In genomic region chr1:169915150-169915549, GRCh38 we compare ENCODE assay signal across 25 cellular contexts. TPM values are rescaled to one million over a fixed set of nuclear protein-coding genes. Genes with fewer than 3 reads are reported as not detected.
DNase-seq lines count a peak whose midpoint lies in the region; ATAC-seq, FAIRE-seq and TF ChIP-seq lines count a peak whose summit lies in the region.
"Had no signal": no experiment of that assay in that cellular context is flagged by ENCODE, and none has a peak within 500 bp of the region (broad histone marks: within the 10 kb centered on the region; RNA-seq: fewer than 3 reads in every experiment).

No MANE protein-coding gene starts in this region.

- no peaks in the 10 kb centered on the region for H3K36me3 Mint-ChIP-seq in GM23338 (ENCODE audit: low read depth)
- peaks cover 10% of the 10 kb centered on the region for H3K36me3 Mint-ChIP-seq in activated T-helper 17 cell treated with anti-CD3 and anti-CD28 coated beads, Interleukin-2, amount 50 U/mL, for 72 hours (ENCODE audit: low read depth)

- no peak overlapping the region for H3K4me3 Mint-ChIP-seq in GM23338
- peak overlapping the region; percentile 1 for H3K4me3 Mint-ChIP-seq in activated T-helper 17 cell treated with anti-CD3 and anti-CD28 coated beads, Interleukin-2, amount 50 U/mL, for 72 hours
- H3K4me3 Mint-ChIP-seq: activated CD4-positive, alpha-beta memory T cell treated with anti-CD3 and anti-CD28 coated beads, Interleukin-2, amount 10 ng/mL, durations not matched to agents 7 days and 5 days; activated naive CD8-positive, alpha-beta T cell treated with anti-CD3 and anti-CD28 coated beads for 36 hours; naive thymus-derived CD4-positive, alpha-beta T cell had no signal

- H3K4me1 ChIP-seq in ACC112 (ENCODE audit: control insufficient read depth, insufficient read depth, low read length, unreplicated experiment) (peaks cover 17% of the 10 kb centered on the region), GM23338 (ENCODE audit: insufficient read depth) (no peaks in the 10 kb centered on the region), kidney (ENCODE audit: control insufficient read depth in 1 of 2, insufficient read depth in 1 of 2, low read depth in 1 of 2, low read length in 2 of 2) (no peaks in the 10 kb centered on the region)
- H3K4me1 ChIP-seq: ascending aorta, Caco-2 had no signal

- FAIRE-seq in kidney (lab: Jason Lieb, UNC) = no peak
- FAIRE-seq: H1, islet of Langerhans had no signal

- H3K27ac Mint-ChIP-seq in GM23338 = no peak overlapping the region
- no peak overlapping the region for H3K27ac Mint-ChIP-seq in activated T-helper 17 cell treated with anti-CD3 and anti-CD28 coated beads, Interleukin-2, amount 50 U/mL, for 72 hours
- H3K27ac Mint-ChIP-seq: activated CD4-positive, alpha-beta memory T cell treated with anti-CD3 and anti-CD28 coated beads, Interleukin-2, amount 10 ng/mL, durations not matched to agents 7 days and 5 days; activated naive CD8-positive, alpha-beta T cell treated with anti-CD3 and anti-CD28 coated beads for 36 hours; naive thymus-derived CD4-positive, alpha-beta T cell had no signal

- H3K27me3 Mint-ChIP-seq in GM23338 (ENCODE audit: insufficient read depth, low read depth, poor library complexity) = no peaks in the 10 kb centered on the region
- H3K27me3 Mint-ChIP-seq in activated T-helper 17 cell treated with anti-CD3 and anti-CD28 coated beads, Interleukin-2, amount 50 U/mL, for 72 hours = no peaks in the 10 kb centered on the region
- H3K27me3 Mint-ChIP-seq: activated CD4-positive, alpha-beta memory T cell treated with anti-CD3 and anti-CD28 coated beads, Interleukin-2, amount 10 ng/mL, durations not matched to agents 7 days and 5 days; activated naive CD8-positive, alpha-beta T cell treated with anti-CD3 and anti-CD28 coated beads for 36 hours; IgD-negative memory B cell; naive thymus-derived CD4-positive, alpha-beta T cell had no signal

- TF ChIP-seq CTCF in GM23338 (conservative IDR thresholded peaks at IDR 0.05; ENCODE audit: low read depth in 2 of 2) (no peak), kidney (IDR thresholded peaks at IDR 0.05; ENCODE audit: borderline replicate concordance, extremely low read depth, insufficient read depth) (no peak)

- H3K4me2 ChIP-seq in GM23338 = no peak overlapping the region
- H3K4me2 ChIP-seq: smooth muscle cell had no signal

- no peaks in the 10 kb centered on the region for H3K79me2 ChIP-seq in ACC112 (ENCODE audit: control insufficient read depth, insufficient read depth, low read length, unreplicated experiment)
- H3K79me2 ChIP-seq in GM23338 (replicated peaks; ENCODE audit: insufficient read depth) = no peaks in the 10 kb centered on the region

- no peaks in the 10 kb centered on the region for H3K9me3 ChIP-seq in kidney (ENCODE audit: control insufficient read depth in 1 of 2, low read length in 2 of 2)
- H3K9me3 ChIP-seq: ascending aorta, Caco-2, tibial artery had no signal

- H3K9ac ChIP-seq in kidney (ENCODE audit: low read length in 2 of 2) = no peak overlapping the region

- H2AFZ ChIP-seq in ACC112 (ENCODE audit: low read length, unreplicated experiment) (peak overlapping the region; percentile 57), GM23338 (peak overlapping the region; percentile 69)

- H3K36me3 ChIP-seq in ACC112 (ENCODE audit: insufficient read depth, low read length) = no peaks in the 10 kb centered on the region
- no peaks in the 10 kb centered on the region for H3K36me3 ChIP-seq in GM23338 (ENCODE audit: insufficient read depth)
- peaks cover 0 to 2% of the 10 kb centered on the region in 2 donors for H3K36me3 ChIP-seq in kidney (ENCODE audit: control insufficient read depth in 1 of 2, insufficient read depth in 2 of 2, low read length in 2 of 2)
- H3K36me3 ChIP-seq: ascending aorta had no signal

- ATAC-seq in GM23338 = peak; percentile 69
- ATAC-seq in activated T-helper 17 cell treated with anti-CD3 and anti-CD28 coated beads, Interleukin-2, amount 50 U/mL, for 72 hours (replicated peaks) = no peak
- no peak for ATAC-seq in GM21390 (IDR thresholded peaks at IDR 0.05; ENCODE audit: unreplicated experiment)
- no peak for ATAC-seq in GM21423 (IDR thresholded peaks at IDR 0.05; ENCODE audit: unreplicated experiment)
- ATAC-seq: naive thymus-derived CD4-positive, alpha-beta T cell had no signal

- no peaks in the 10 kb centered on the region for H3K4me1 Mint-ChIP-seq in GM23338
- peaks cover 14% of the 10 kb centered on the region for H3K4me1 Mint-ChIP-seq in activated T-helper 17 cell treated with anti-CD3 and anti-CD28 coated beads, Interleukin-2, amount 50 U/mL, for 72 hours
- H3K4me1 Mint-ChIP-seq: activated naive CD8-positive, alpha-beta T cell treated with anti-CD3 and anti-CD28 coated beads for 36 hours had no signal

- H3F3A ChIP-seq in GM23338 (replicated peaks; ENCODE audit: low read depth) = no peaks in the 10 kb centered on the region

- H3K9me2 ChIP-seq in GM23338 (ENCODE audit: insufficient read depth) = peaks cover 4% of the 10 kb centered on the region; the same call in 1 of the 2 replicates

- DNase-seq in GM23338 (ENCODE audit: low spot score) (no peak), kidney (peak; percentile 53), erythroblast (lab: John Stamatoyannopoulos, UW) (no peak), inferior parietal cortex (ENCODE audit: extremely low spot score) (no peak)
- DNase-seq: activated CD4-positive, alpha-beta memory T cell treated with anti-CD3 and anti-CD28 coated beads, Interleukin-2, amount 10 ng/mL, durations not matched to agents 7 days and 5 days; activated CD8-positive, alpha-beta memory T cell treated with anti-CD3 and anti-CD28 coated beads, Interleukin-2, amount 50 U/mL, for 48 hours; activated naive CD8-positive, alpha-beta T cell treated with anti-CD3 and anti-CD28 coated beads for 36 hours; Caco-2; midbrain; naive thymus-derived CD4-positive, alpha-beta T cell; NCI-H1092 treated with DMSO at 0.1 percent for 48 hours; NCI-H1930; NCI-H526; stimulated activated CD4-positive, alpha-beta T cell treated with anti-CD3 and anti-CD28 coated beads, Interleukin-1b, Interleukin-23, amount 100 ng/mL, for 48 hours; tibial artery had no signal

- TF ChIP-seq POLR2A in erythroblast (IDR thresholded peaks at IDR 0.05; ENCODE audit: low read length) = no peak

- intact Hi-C loops in kidney (cut with DNase I) = no loop called here

- H3K9me3 Mint-ChIP-seq in GM23338 = no peaks in the 10 kb centered on the region
- no peaks in the 10 kb centered on the region for H3K9me3 Mint-ChIP-seq in activated T-helper 17 cell treated with anti-CD3 and anti-CD28 coated beads, Interleukin-2, amount 50 U/mL, for 72 hours
- H3K9me3 Mint-ChIP-seq: activated CD4-positive, alpha-beta memory T cell treated with anti-CD3 and anti-CD28 coated beads, Interleukin-2, amount 10 ng/mL, durations not matched to agents 7 days and 5 days had no signal

- H3K27me3 ChIP-seq in ACC112 (ENCODE audit: insufficient read depth, low read length) (no peaks in the 10 kb centered on the region), GM23338 (ENCODE audit: insufficient read depth) (no peaks in the 10 kb centered on the region)
- H3K27me3 ChIP-seq: ascending aorta, tibial artery had no signal

- peak overlapping the region; percentile 8; the same call in 1 of the 2 replicates for H3K4me3 ChIP-seq in ACC112 (ENCODE audit: low read depth, low read length)
- H3K4me3 ChIP-seq in GM23338 = no peak overlapping the region
- no peak overlapping the region for H3K4me3 ChIP-seq in kidney (ENCODE audit: low read length in 2 of 2)
- H3K4me3 ChIP-seq: ascending aorta, smooth muscle cell, tibial artery had no signal

- no peaks in the 10 kb centered on the region for H4K20me1 ChIP-seq in GM23338 (replicated peaks; ENCODE audit: insufficient read depth)

- H3K27ac ChIP-seq in ACC112 (ENCODE audit: low read depth, low read length) (no peak overlapping the region), GM23338 (ENCODE audit: low read depth) (no peak overlapping the region), kidney (ENCODE audit: low read depth in 2 of 2, low read length in 2 of 2) (no peak overlapping the region)
- H3K27ac ChIP-seq: ascending aorta, C4-2B, tibial artery had no signal

TF ChIP-seq in GM23338, 12 proteins besides CTCF, POLR2A, EP300 and RAD21 (continues in another document):
- no peak for TF ChIP-seq CREB1 (CRISPR knock-in tag; IDR thresholded peaks at IDR 0.05; ENCODE audit: low read depth)
- no peak for TF ChIP-seq NANOG (IDR thresholded peaks at IDR 0.05; ENCODE audit: borderline replicate concordance)
- no peak for TF ChIP-seq REST (IDR thresholded peaks at IDR 0.05; ENCODE audit: unreplicated experiment)
- no peak for TF ChIP-seq ZNF114 (CRISPR knock-in tag; IDR thresholded peaks at IDR 0.05)
- TF ChIP-seq STAT1 (IDR thresholded peaks at IDR 0.05; ENCODE audit: unreplicated experiment) = no peak
- no peak for TF ChIP-seq EZH2phosphoT487 (IDR thresholded peaks at IDR 0.05; ENCODE audit: unreplicated experiment)

RNA-seq across cellular contexts. Expression of gene SCYL3, which starts 21.5 kb away (rescaled TPM):
- total RNA-seq in GM23338 (2014; rRNA removed; shearing (Covaris generic)) = 6.1 and 6.8 TPM in 2 replicates
- polyA plus RNA-seq in GM23338 (2016; fragmentation: Nextera tagmentation; extraction: Ambion mirVana) = 1.8 and 2.2 TPM in 2 replicates
- total RNA-seq in activated T-helper 17 cell treated with anti-CD3 and anti-CD28 coated beads, Interleukin-2, amount 50 U/mL, for 72 hours = 10 to 100 TPM; 15.0 to 16.4 TPM
- total RNA-seq in kidney = 14.8 TPM
- polyA plus RNA-seq in kidney (ENCODE audit: insufficient read depth, low read depth, low replicate concordance) = 5.6 TPM
